8 cellular contexts compared by ENCODE assay signal in the genomic region with DNA sequence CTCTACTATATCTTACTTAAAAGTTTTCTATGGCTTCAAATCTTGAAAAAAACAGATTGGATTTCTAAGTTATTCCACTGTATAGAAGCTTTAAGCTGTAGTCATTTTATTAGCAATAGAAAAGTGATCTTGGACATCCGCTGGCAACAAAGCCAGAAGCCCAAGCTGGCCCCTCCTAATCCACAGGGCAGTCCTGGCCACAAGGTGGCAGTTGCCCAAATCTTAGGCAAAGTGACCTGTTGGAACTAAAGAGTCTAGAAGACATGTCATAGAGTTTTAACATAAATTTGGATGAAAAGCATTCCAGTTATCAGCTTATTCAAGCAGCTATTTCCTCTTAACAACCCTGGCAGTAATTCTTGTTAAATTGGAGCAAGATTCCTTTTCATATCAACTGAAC.
DNase-seq lines count a peak whose midpoint lies in the region; ATAC-seq, FAIRE-seq and TF ChIP-seq lines count a peak whose summit lies in the region.

No MANE protein-coding gene starts in this region.

- ATAC-seq in T-cell (replicated peaks in 1 of 4) = peak in 1 of 4 experiments; percentile 40
- no peak for ATAC-seq in HG02852 (IDR thresholded peaks at IDR 0.05; ENCODE audit: unreplicated experiment)
- ATAC-seq in T-helper 17 cell = no peak

- peaks cover 0 to 13% (median 5%) of the 10 kb centered on the region in 3 donors for H3K9me3 Mint-ChIP-seq in T-cell
- peaks cover 15% of the 10 kb centered on the region for H3K9me3 Mint-ChIP-seq in neural crest cell

- POLR2A ChIA-PET in T-cell (lab: Charles Lee) = interaction anchor here in 1 of 2 donors (0.6 kb wide), 2 partner anchors 162 to 872 kb away, joined by 3 to 4 read pairs; no protein-coding TSS in a partner anchor

- TF ChIP-seq CTCF in epithelial cell of proximal tubule (conservative IDR thresholded peaks at IDR 0.05; ENCODE audit: low read depth, low read length) (peak; percentile 79), neural crest cell (conservative IDR thresholded peaks at IDR 0.05) (peak; percentile 65)

- peak; percentile 45 for DNase-seq in Ammon's horn (ENCODE audit: low spot score)
- DNase-seq in GM19239 (ENCODE audit: insufficient read length, low spot score) = no peak
- peak in 22 of 34 experiments; percentile 2 to 42 (median 20) for DNase-seq in T-cell
- no peak for DNase-seq in epithelial cell of proximal tubule (ENCODE audit: low read depth)
- DNase-seq in neural crest cell (ENCODE audit: low read depth, low spot score) = no peak
- DNase-seq in RCC 7860 (ENCODE audit: low spot score) = no peak
- DNase-seq in T-helper 17 cell = no peak

- H3K27ac Mint-ChIP-seq in T-cell (no peak overlapping the region), neural crest cell (ENCODE audit: unreplicated experiment) (no peak overlapping the region), T-helper 17 cell (no peak overlapping the region)

- FAIRE-seq in GM19239 (lab: Jason Lieb, UNC) = peak; percentile 47
- no peak for FAIRE-seq in RCC 7860 (lab: Jason Lieb, UNC)

- H3K27me3 Mint-ChIP-seq in T-cell (peaks cover 16 to 22% of the 10 kb centered on the region in 2 donors), neural crest cell (ENCODE audit: low read depth) (no peaks in the 10 kb centered on the region), T-helper 17 cell (peaks cover 20% of the 10 kb centered on the region)

- H3K4me3 Mint-ChIP-seq in T-cell (no peak overlapping the region), neural crest cell (no peak overlapping the region), T-helper 17 cell (no peak overlapping the region)

- H3K4me1 Mint-ChIP-seq in T-cell (peaks cover 0 to 2% (median 0%) of the 10 kb centered on the region in 3 donors), neural crest cell (peaks cover 4% of the 10 kb centered on the region), T-helper 17 cell (peaks cover 2% of the 10 kb centered on the region)

- H3K4me3 ChIP-seq in epithelial cell of proximal tubule (ENCODE audit: low read depth, low read length) = no peak overlapping the region

- no peaks in the 10 kb centered on the region for H3K9me3 ChIP-seq in T-helper 17 cell (ENCODE audit: control insufficient read depth, low read length, poor library complexity, severe bottlenecking)

- H3K36me3 Mint-ChIP-seq in T-cell (peaks cover 5% of the 10 kb centered on the region), neural crest cell (ENCODE audit: low read depth) (peaks cover 9% of the 10 kb centered on the region), T-helper 17 cell (ENCODE audit: low read depth) (no peaks in the 10 kb centered on the region)

- CTCF ChIA-PET in T-cell (lab: Charles Lee) = interaction anchor here in 1 of 2 donors (1.2 kb wide), 1 partner anchor 457 kb away, joined by 8 read pairs; no protein-coding TSS in a partner anchor

Comparison
In these comparisons a context has a peak if more than half of its experiments do, and no peak if none do; other contexts are left out.
1. DNase-seq: peak in Ammon's horn (single experiment) and T-cell (22 of 34); none in GM19239 (single experiment), epithelial cell of proximal tubule (single experiment), neural crest cell (single experiment), RCC 7860 (single experiment) and T-helper 17 cell (0 of 3).